In genomic region chr12:110379642-110380041, GRCh38 we compare ENCODE assay signal across 21 cellular contexts. TPM values are rescaled to one million over a fixed set of nuclear protein-coding genes. Genes with fewer than 3 reads are reported as not detected.
DNase-seq lines count a peak whose midpoint lies in the region; ATAC-seq and TF ChIP-seq lines count a peak whose summit lies in the region.
"Had no signal": no experiment of that assay in that cellular context is flagged by ENCODE, and none has a peak within 500 bp of the region (broad histone marks: within the 10 kb centered on the region; RNA-seq: fewer than 3 reads in every experiment).

No MANE protein-coding gene starts in this region.

- ATAC-seq in heart left ventricle (peak in 2 of 4 donors; percentile 6 to 19), left ventricle myocardium superior (no peak), HG02884 (IDR thresholded peaks at IDR 0.05; ENCODE audit: unreplicated experiment) (no peak)
- ATAC-seq in stimulated activated naive CD8-positive, alpha-beta T cell treated with anti-CD3 and anti-CD28 coated beads, Interleukin-15, Interleukin-2, amounts not matched to agents 100 U/mL and 50 U/mL, for 24 hours, result no peak

- H3K27me3 ChIP-seq in heart left ventricle (no peaks in the 10 kb centered on the region), esophagus squamous epithelium (no peaks in the 10 kb centered on the region), prostate gland (replicated peaks; ENCODE audit: insufficient read depth) (no peaks in the 10 kb centered on the region), vagina (no peaks in the 10 kb centered on the region)

- TF ChIP-seq POLR2A in heart left ventricle (IDR thresholded peaks at IDR 0.05) (no peak), esophagus squamous epithelium (IDR thresholded peaks at IDR 0.05) (no peak), prostate gland (IDR thresholded peaks at IDR 0.05) (no peak), vagina (IDR thresholded peaks at IDR 0.05) (no peak)

- intact Hi-C loops in heart left ventricle (cut with DNase I), result no loop called here
- intact Hi-C loops in left ventricle myocardium superior (cut with micrococcal nuclease), result no loop called here
- intact Hi-C loops in esophagus squamous epithelium (cut with DNase I), result no loop called here
- intact Hi-C loops in prostate gland (cut with DNase I), result no loop called here
- intact Hi-C loops in vagina (cut with DNase I), result no loop called here

- DNase-seq in heart left ventricle (no peak), left ventricle myocardium superior (no peak), esophagus squamous epithelium (lab: John Stamatoyannopoulos, UW) (no peak), prostate gland (ENCODE audit: low spot score) (no peak), vagina (ENCODE audit: extremely low spot score in 2 of 2) (no peak), AG08396 (ENCODE audit: low spot score) (no peak)
- no peak for DNase-seq in stimulated activated naive CD8-positive, alpha-beta T cell treated with anti-CD3 and anti-CD28 coated beads, Interleukin-15, Interleukin-2, amounts not matched to agents 100 U/mL and 50 U/mL, for 24 hours
- DNase-seq: activated CD4-positive, alpha-beta T cell treated with anti-CD3 and anti-CD28 coated beads for 48 hours; activated naive CD4-positive, alpha-beta T cell treated with anti-CD3 and anti-CD28 coated beads for 36 hours; activated T-cell treated with anti-CD3 and anti-CD28 coated beads, Interleukin-2, amount 50 U/mL, for 48 hours; GF-D8; NCI-H1694 treated with DMSO at 0.1 percent for 48 hours; NCI-H526; RPMI8226; small intestine; stimulated activated CD4-positive, alpha-beta T cell treated with anti-CD3 and anti-CD28 coated beads, Interleukin-2, amount 100 ng/mL, for 24 hours; T-helper 2 cell had no signal

- H3K27ac ChIP-seq in heart left ventricle (peak overlapping the region in 7 of 12 donors; percentile 14 to 62 (median 46)), esophagus squamous epithelium (peak overlapping the region; percentile 50 to 93 (median 84)), prostate gland (peak overlapping the region; percentile 41 to 52), vagina (peak overlapping the region; percentile 60)
- H3K27ac ChIP-seq: epithelial cell of prostate, SK-N-MC had no signal

- TF ChIP-seq CTCF in heart left ventricle (IDR thresholded peaks at IDR 0.05) (no peak), esophagus squamous epithelium (IDR thresholded peaks at IDR 0.05) (no peak), prostate gland (IDR thresholded peaks at IDR 0.05) (no peak), vagina (IDR thresholded peaks at IDR 0.05) (no peak)

- H3K9me3 ChIP-seq in heart left ventricle (no peaks in the 10 kb centered on the region), esophagus squamous epithelium (no peaks in the 10 kb centered on the region), prostate gland (no peaks in the 10 kb centered on the region), vagina (no peaks in the 10 kb centered on the region)

- H3K36me3 ChIP-seq in heart left ventricle (peaks cover 5 to 97% (median 89%) of the 10 kb centered on the region in 9 donors), esophagus squamous epithelium (peaks cover 13 to 96% (median 20%) of the 10 kb centered on the region in 3 donors), prostate gland (peaks cover 2 to 14% of the 10 kb centered on the region in 2 donors), vagina (peaks cover 0 to 57% of the 10 kb centered on the region in 2 donors)

- no peak overlapping the region for H3K4me3 ChIP-seq in heart left ventricle
- H3K4me3 ChIP-seq in esophagus squamous epithelium, result no peak overlapping the region
- no peak overlapping the region for H3K4me3 ChIP-seq in prostate gland
- no peak overlapping the region for H3K4me3 ChIP-seq in vagina
- H3K4me3 ChIP-seq: lung, SK-N-MC had no signal

- H3K4me1 ChIP-seq in heart left ventricle (peaks cover 0 to 16% (median 0%) of the 10 kb centered on the region in 12 donors), esophagus squamous epithelium (peaks cover 13 to 63% (median 27%) of the 10 kb centered on the region in 3 donors), prostate gland (replicated peaks) (no peaks in the 10 kb centered on the region), vagina (peaks cover 27% of the 10 kb centered on the region)

- WGBS in heart left ventricle, 4 donors, result 53 to 63% (median 60%) methylated on average over 2 of the region's 2 CpGs
- 51 to 61% methylated on average over 2 of the region's 2 CpGs for WGBS in esophagus squamous epithelium, 2 donors
- WGBS in prostate gland, result 41% methylated on average over 2 of the region's 2 CpGs

RNA-seq across cellular contexts. Expression of gene ANAPC7, which starts 23.9 kb away (rescaled TPM):
- total RNA-seq in heart left ventricle, result 10 to 100 TPM; 26.5 to 41.3 (median 33.0) TPM
- polyA plus RNA-seq in heart left ventricle, result 10 to 100 TPM; 35.4 to 36.7 TPM
- 31.8 TPM for total RNA-seq in left ventricle myocardium superior
- 10 to 100 TPM; 67.5 to 78.8 (median 74.4) TPM for total RNA-seq in esophagus squamous epithelium
- 10 to 100 TPM; 60.2 to 65.8 TPM for total RNA-seq in prostate gland
- 57.9 TPM for total RNA-seq in vagina
